In the genomic region with DNA sequence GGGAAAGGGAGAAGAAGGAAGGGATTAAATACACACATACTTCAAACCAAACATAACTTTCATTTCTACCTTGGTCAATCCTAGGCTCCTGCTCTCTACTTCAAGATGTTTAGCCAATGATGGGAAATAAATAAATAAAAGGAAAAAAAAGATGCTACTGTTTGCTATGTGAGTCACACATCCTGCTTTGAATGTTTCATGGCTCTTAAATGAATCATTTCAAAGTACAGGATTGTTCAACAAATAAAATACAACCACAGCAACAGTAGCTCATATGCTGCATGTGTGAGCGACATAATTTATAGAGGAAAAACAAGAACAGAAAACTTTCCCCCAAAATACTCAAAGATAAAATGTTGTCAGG, we compare ENCODE assay signal across 10 cellular contexts. TPM values are rescaled to one million over a fixed set of nuclear protein-coding genes. Genes with fewer than 3 reads are reported as not detected.
DNase-seq lines count a peak whose midpoint lies in the region; ATAC-seq, FAIRE-seq and TF ChIP-seq lines count a peak whose summit lies in the region.
"Had no signal": no experiment of that assay in that cellular context is flagged by ENCODE, and none has a peak within 500 bp of the region (broad histone marks: within the 10 kb centered on the region; RNA-seq: fewer than 3 reads in every experiment).

No MANE protein-coding gene starts in this region.

- H3K9me3 ChIP-seq in pancreas, result no peaks in the 10 kb centered on the region
- H3K9me3 ChIP-seq in gastroesophageal sphincter, result no peaks in the 10 kb centered on the region

- no peak for TF ChIP-seq EP300 in gastroesophageal sphincter (IDR thresholded peaks at IDR 0.05)

- intact Hi-C loops in pancreas (cut with DNase I), result no loop called here

- TF ChIP-seq CTCF in pancreas (IDR thresholded peaks at IDR 0.05), result no peak
- TF ChIP-seq CTCF in gastroesophageal sphincter (IDR thresholded peaks at IDR 0.05), result no peak

- ATAC-seq in pancreas (peak in 3 of 4 donors; percentile 45 to 83 (median 66)), gastroesophageal sphincter (no peak)
- ATAC-seq: K562, left lobe of liver had no signal

- peak; percentile 96 for DNase-seq in ELR (ENCODE audit: low read depth)
- DNase-seq in NCI-H460 (ENCODE audit: extremely low read depth, low read depth), result peak; percentile 85
- peak; percentile 89 for DNase-seq in dermis blood vessel endothelial cell
- no peak for DNase-seq in pancreas
- no peak for DNase-seq in NCI-H1694 (lab: John Stamatoyannopoulos, UW)
- DNase-seq in stimulated activated CD8-positive, alpha-beta memory T cell treated with anti-CD3 and anti-CD28 coated beads, Interleukin-4, amount 100 ng/mL, for 48 hours, result no peak
- DNase-seq in erythroblast (lab: John Stamatoyannopoulos, UW), result no peak

- H3K4me3 ChIP-seq in pancreas (no peak overlapping the region), gastroesophageal sphincter (no peak overlapping the region)
- H3K4me3 ChIP-seq: K562 had no signal

- H3K27me3 ChIP-seq in pancreas (no peaks in the 10 kb centered on the region), gastroesophageal sphincter (no peaks in the 10 kb centered on the region)

- H3K27ac ChIP-seq in pancreas, result peak overlapping the region in 1 of 4 donors; percentile 50
- peak overlapping the region in 1 of 4 donors; percentile 46 for H3K27ac ChIP-seq in gastroesophageal sphincter

- H3K36me3 ChIP-seq in pancreas (no peaks in the 10 kb centered on the region), gastroesophageal sphincter (no peaks in the 10 kb centered on the region)

- no peak for FAIRE-seq in pancreas (lab: Jason Lieb, UNC)
- FAIRE-seq: K562 had no signal

- TF ChIP-seq POLR2A in gastroesophageal sphincter (IDR thresholded peaks at IDR 0.05), result no peak
- no peak for TF ChIP-seq POLR2A in erythroblast (IDR thresholded peaks at IDR 0.05; ENCODE audit: low read length)

- peaks cover 0 to 11% (median 0%) of the 10 kb centered on the region in 3 donors for H3K4me1 ChIP-seq in pancreas
- peaks cover 4 to 88% (median 18%) of the 10 kb centered on the region in 3 donors for H3K4me1 ChIP-seq in gastroesophageal sphincter

- 93 to 94% methylated on average over 1 of the region's 1 CpG for WGBS in pancreas, 2 donors
- WGBS in gastroesophageal sphincter (ENCODE audit: low coverage in 1 of 2), 2 donors, result 47 to 100% methylated on average over 1 of the region's 1 CpG

RNA-seq across cellular contexts. Expression of gene NPFF, which starts 54.3 kb away (rescaled TPM):
- total RNA-seq in NCI-H460 (2014; rRNA removed; shearing (Covaris generic)), result 1.0 TPM in 1 of 2 replicates, not detected in the other
- polyA plus RNA-seq in NCI-H460 (2014; cell fraction: nucleus; rRNA removed), result not detected in 2 replicates
- total RNA-seq in dermis blood vessel endothelial cell, result not detected in 2 replicates
- total RNA-seq in pancreas, result not detected
- under 1 TPM in 1 of 2 donors, not detected in 1; 0.99 TPM for polyA plus RNA-seq in pancreas
- total RNA-seq in gastroesophageal sphincter, result not detected
- total RNA-seq: K562, left lobe of liver had no signal

Comparison
In these comparisons a context has a peak if more than half of its experiments do, and no peak if none do; other contexts are left out.
1. DNase-seq: peak in ELR (single experiment), NCI-H460 (single experiment) and dermis blood vessel endothelial cell (single experiment); none in pancreas (0 of 6), NCI-H1694 (single experiment), stimulated activated CD8-positive, alpha-beta memory T cell treated with anti-CD3 and anti-CD28 coated beads, Interleukin-4, amount 100 ng/mL, for 48 hours (single experiment) and erythroblast (0 of 2).